Comparison of ENCODE assay signal across 1 cellular context in genomic region chr2:161414015-161414384, GRCh38.
TF ChIP-seq lines count a peak whose summit lies in the region.

No MANE protein-coding gene starts in this region.

TF ChIP-seq in HepG2, 621 proteins besides CTCF, POLR2A, EP300 and RAD21 (continued from another document):
- TF ChIP-seq, protein P1, sequence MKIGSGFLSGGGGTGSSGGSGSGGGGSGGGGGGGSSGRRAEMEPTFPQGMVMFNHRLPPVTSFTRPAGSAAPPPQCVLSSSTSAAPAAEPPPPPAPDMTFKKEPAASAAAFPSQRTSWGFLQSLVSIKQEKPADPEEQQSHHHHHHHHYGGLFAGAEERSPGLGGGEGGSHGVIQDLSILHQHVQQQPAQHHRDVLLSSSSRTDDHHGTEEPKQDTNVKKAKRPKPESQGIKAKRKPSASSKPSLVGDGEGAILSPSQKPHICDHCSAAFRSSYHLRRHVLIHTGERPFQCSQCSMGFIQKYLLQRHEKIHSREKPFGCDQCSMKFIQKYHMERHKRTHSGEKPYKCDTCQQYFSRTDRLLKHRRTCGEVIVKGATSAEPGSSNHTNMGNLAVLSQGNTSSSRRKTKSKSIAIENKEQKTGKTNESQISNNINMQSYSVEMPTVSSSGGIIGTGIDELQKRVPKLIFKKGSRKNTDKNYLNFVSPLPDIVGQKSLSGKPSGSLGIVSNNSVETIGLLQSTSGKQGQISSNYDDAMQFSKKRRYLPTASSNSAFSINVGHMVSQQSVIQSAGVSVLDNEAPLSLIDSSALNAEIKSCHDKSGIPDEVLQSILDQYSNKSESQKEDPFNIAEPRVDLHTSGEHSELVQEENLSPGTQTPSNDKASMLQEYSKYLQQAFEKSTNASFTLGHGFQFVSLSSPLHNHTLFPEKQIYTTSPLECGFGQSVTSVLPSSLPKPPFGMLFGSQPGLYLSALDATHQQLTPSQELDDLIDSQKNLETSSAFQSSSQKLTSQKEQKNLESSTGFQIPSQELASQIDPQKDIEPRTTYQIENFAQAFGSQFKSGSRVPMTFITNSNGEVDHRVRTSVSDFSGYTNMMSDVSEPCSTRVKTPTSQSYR (CRISPR knock-in tag; IDR thresholded peaks at IDR 0.05; ENCODE audit: borderline replicate concordance), result peak; percentile 53; the same call in 1 of the 2 replicates
- TF ChIP-seq STAG1 (CRISPR knock-in tag; IDR thresholded peaks at IDR 0.05) (peak; percentile 8; the same call in 1 of the 2 replicates), ZNF557 (CRISPR knock-in tag; IDR thresholded peaks at IDR 0.05) (no peak), ZNF333 (CRISPR knock-in tag; IDR thresholded peaks at IDR 0.05; ENCODE audit: borderline replicate concordance) (no peak), IRX3 (CRISPR knock-in tag; IDR thresholded peaks at IDR 0.05; ENCODE audit: borderline replicate concordance, low read depth) (0 out of 2 replicates have a peak, but pooled peaks have one; percentile 4), RARA (CRISPR knock-in tag; IDR thresholded peaks at IDR 0.05) (0 out of 2 replicates have a peak, but pooled peaks have one; percentile 27)
